Comparison of ENCODE assay signal across 1 cellular context in genomic region chr6:5893295-5893694, GRCh38.
TF ChIP-seq lines count a peak whose summit lies in the region.

No MANE protein-coding gene starts in this region.

TF ChIP-seq in H1, 55 proteins besides CTCF, POLR2A, EP300 and RAD21:
- TF ChIP-seq SAP30 (IDR thresholded peaks at IDR 0.05; ENCODE audit: insufficient read depth, insufficient replicate concordance, low read length) (no peak), CHD2 (IDR thresholded peaks at IDR 0.05; ENCODE audit: low read length) (no peak), ATF3 (IDR thresholded peaks at IDR 0.05; ENCODE audit: insufficient read depth, low read depth, low read length) (no peak), CEBPB (IDR thresholded peaks at IDR 0.05; ENCODE audit: low read depth, low read length) (no peak), SP2 (IDR thresholded peaks at IDR 0.05; ENCODE audit: low read length) (no peak), PHF8 (conservative IDR thresholded peaks at IDR 0.05; ENCODE audit: low read depth, low read length) (no peak), TEAD4 (IDR thresholded peaks at IDR 0.05; ENCODE audit: low read depth, low read length) (no peak), CTBP2 (IDR thresholded peaks at IDR 0.05; ENCODE audit: borderline replicate concordance, insufficient read depth, insufficient read length, low read length) (no peak)
